In the genomic region with DNA sequence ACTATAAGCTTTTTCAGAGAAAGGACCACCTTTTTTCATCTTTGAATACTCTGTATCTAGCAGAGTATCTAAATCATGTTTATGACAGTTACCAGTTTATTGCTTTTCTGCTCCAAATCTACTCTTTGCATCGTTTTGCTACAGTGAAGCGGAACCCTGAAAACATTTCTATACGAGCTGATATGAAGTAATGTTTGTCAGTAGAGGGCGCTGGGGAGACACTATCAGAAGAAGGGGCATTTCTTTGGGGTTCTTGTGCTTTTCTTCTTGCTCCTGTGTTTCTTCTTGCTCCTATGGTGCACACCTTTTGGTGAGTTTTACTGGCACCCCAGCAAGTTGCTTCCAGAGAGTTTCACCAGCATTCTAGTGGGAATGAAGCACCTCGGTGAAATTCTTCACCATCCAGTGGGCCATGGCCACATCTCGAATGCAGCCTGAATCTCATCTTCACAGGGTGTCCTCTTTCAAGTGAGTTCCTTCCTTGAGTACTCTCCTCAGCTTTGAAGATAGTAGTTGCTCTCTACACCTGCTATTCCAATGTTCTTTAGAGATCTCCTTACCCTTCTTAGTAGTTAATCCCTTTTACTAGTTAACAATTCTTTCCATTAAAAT, we compare ENCODE assay signal across 9 cellular contexts.
A peak's percentile ranks its signal among the peaks of the same experiment; 100 is the strongest.
DNase-seq lines count a peak whose midpoint lies in the region; ATAC-seq, FAIRE-seq and TF ChIP-seq lines count a peak whose summit lies in the region.
"Had no signal": no experiment of that assay in that cellular context is flagged by ENCODE, and none has a peak within 500 bp of the region (broad histone marks: within the 10 kb centered on the region; RNA-seq: fewer than 3 reads in every experiment).

No MANE protein-coding gene starts in this region.

- no peak overlapping the region for H3K4me3 ChIP-seq in HFF-Myc (replicated peaks; ENCODE audit: low read depth, low read length)
- H3K4me3 ChIP-seq: skin epidermis had no signal

- peak; percentile 59 for FAIRE-seq in TTC549 (lab: Jason Lieb, UNC)

- peak; percentile 61 for TF ChIP-seq CTCF in HFF-Myc (IDR thresholded peaks at IDR 0.05; ENCODE audit: low read depth, low read length, missing control alignments)

- peak; percentile 7 for DNase-seq in NCI-H2171 treated with DMSO at 0.1 percent for 48 hours (lab: John Stamatoyannopoulos, UW)
- no peak for DNase-seq in NCI-H2171 (lab: John Stamatoyannopoulos, UW)
- DNase-seq in HFF-Myc (ENCODE audit: extremely low read depth, low read depth), result no peak
- DNase-seq in iPS DF 4.7 (ENCODE audit: extremely low read depth, low spot score), result peak; percentile 41
- no peak for DNase-seq in D341Med (ENCODE audit: low spot score)

- no peak for ATAC-seq in HG03039 (IDR thresholded peaks at IDR 0.05; ENCODE audit: unreplicated experiment)
- no peak for ATAC-seq in HG02870 (IDR thresholded peaks at IDR 0.05; ENCODE audit: unreplicated experiment)

Comparison
In these comparisons a context has a peak if more than half of its experiments do, and no peak if none do; other contexts are left out.
1. DNase-seq: peak in NCI-H2171 treated with DMSO at 0.1 percent for 48 hours (single experiment) and iPS DF 4.7 (single experiment); none in NCI-H2171 (single experiment), HFF-Myc (single experiment) and D341Med (single experiment).